1 cellular context compared by ENCODE assay signal in the genomic region with DNA sequence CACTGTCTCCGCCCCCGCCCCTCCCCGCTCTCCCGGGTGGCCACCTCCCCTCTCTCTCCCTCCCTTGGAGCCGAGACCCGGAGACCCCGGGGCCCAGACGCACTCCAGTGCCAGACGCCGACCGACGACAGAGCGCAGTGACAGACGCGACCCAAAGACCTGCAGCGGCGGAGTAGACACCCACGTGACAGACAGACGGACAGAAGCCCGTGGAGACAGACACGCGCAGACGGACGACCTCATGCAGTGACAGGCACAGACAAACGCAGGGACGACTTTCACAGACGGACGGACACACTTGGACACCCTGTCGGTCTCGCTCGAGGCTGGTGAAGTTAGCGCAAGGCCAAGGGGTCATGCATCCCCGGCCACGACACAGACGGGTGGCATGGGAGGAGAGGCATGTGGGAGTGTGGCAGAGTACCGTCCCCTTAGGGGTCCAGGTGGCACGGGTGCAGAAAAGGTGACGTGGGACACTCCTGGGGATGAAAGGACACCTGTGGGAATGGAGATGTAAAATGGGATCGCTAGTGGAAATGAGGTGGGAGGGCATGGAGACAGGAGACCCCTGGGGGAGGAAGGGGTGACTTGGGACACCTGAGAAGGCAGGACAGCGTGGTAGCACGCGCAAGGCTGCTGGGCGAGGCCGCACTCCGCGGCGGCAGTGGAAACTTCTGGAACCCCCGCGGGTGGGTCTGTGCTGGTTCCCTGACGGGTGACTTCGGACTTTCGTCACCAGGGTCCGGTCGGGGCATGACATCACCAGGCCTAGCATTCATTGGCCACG.
TF ChIP-seq lines count a peak whose summit lies in the region.

No MANE protein-coding gene starts in this region.

TF ChIP-seq in HEK293, 187 proteins besides CTCF, POLR2A, EP300 and RAD21 (continued from another document and continues in another):
- TF ChIP-seq REPIN1 (tag by site-specific recombination; IDR thresholded peaks at IDR 0.05; ENCODE audit: low read depth) (peak; percentile 84; the same call in 1 of the 2 replicates), KLF8 (tag by site-specific recombination; IDR thresholded peaks at IDR 0.05) (peak; percentile 34), ZNF112 (tag by site-specific recombination; IDR thresholded peaks at IDR 0.05) (no peak), ZNF10 (tag by site-specific recombination; IDR thresholded peaks at IDR 0.05) (no peak), ZNF48 (tag by site-specific recombination; IDR thresholded peaks at IDR 0.05) (no peak), ZNF391 (tag by site-specific recombination; IDR thresholded peaks at IDR 0.05; ENCODE audit: borderline replicate concordance, low read depth) (no peak), ZNF585B (tag by site-specific recombination; IDR thresholded peaks at IDR 0.05) (no peak), ZNF555 (tag by site-specific recombination; conservative IDR thresholded peaks at IDR 0.05) (no peak), ZFP41 (tag by site-specific recombination; IDR thresholded peaks at IDR 0.05; ENCODE audit: borderline replicate concordance) (0 out of 2 replicates have a peak, but pooled peaks have one; percentile 5), ZNF184 (tag by site-specific recombination; IDR thresholded peaks at IDR 0.05) (0 out of 2 replicates have a peak, but pooled peaks have one; percentile 6), ZNF629 (tag by site-specific recombination; IDR thresholded peaks at IDR 0.05) (peak; percentile 86), ZFHX2 (tag by site-specific recombination; conservative IDR thresholded peaks at IDR 0.05) (peak; percentile 76), EGR2 (tag by site-specific recombination; IDR thresholded peaks at IDR 0.05; ENCODE audit: low read depth) (peak; percentile 57; the same call in 1 of the 2 replicates), ZNF830 (tag by site-specific recombination; IDR thresholded peaks at IDR 0.05; ENCODE audit: low read depth) (no peak), ZNF132 (tag by site-specific recombination; IDR thresholded peaks at IDR 0.05; ENCODE audit: borderline replicate concordance) (no peak), ZNF121 (tag by site-specific recombination; IDR thresholded peaks at IDR 0.05) (no peak), ZNF138 (tag by site-specific recombination; IDR thresholded peaks at IDR 0.05; ENCODE audit: borderline replicate concordance) (no peak), ZBTB21 (tag by site-specific recombination; IDR thresholded peaks at IDR 0.05) (peak; percentile 84), SCRT2 (tag by site-specific recombination; IDR thresholded peaks at IDR 0.05) (peak; percentile 99), ZNF561 (tag by site-specific recombination; IDR thresholded peaks at IDR 0.05; ENCODE audit: borderline replicate concordance) (peak; percentile 34; the same call in 1 of the 2 replicates), ZNF114 (tag by site-specific recombination; IDR thresholded peaks at IDR 0.05) (no peak), GLIS1 (tag by site-specific recombination; IDR thresholded peaks at IDR 0.05) (peak; percentile 60), OVOL3 (tag by site-specific recombination; IDR thresholded peaks at IDR 0.05) (no peak), ZBTB1 (tag by site-specific recombination; IDR thresholded peaks at IDR 0.05) (peak; percentile 84; the same call in 1 of the 2 replicates), ZNF174 (tag by site-specific recombination; IDR thresholded peaks at IDR 0.05) (no peak), ZNF76 (tag by site-specific recombination; IDR thresholded peaks at IDR 0.05; ENCODE audit: borderline replicate concordance, low read depth) (peak; percentile 75), ZNF366 (tag by site-specific recombination; conservative IDR thresholded peaks at IDR 0.05) (peak; percentile 90), ZNF776 (tag by site-specific recombination; IDR thresholded peaks at IDR 0.05; ENCODE audit: borderline replicate concordance) (no peak), ZNF223 (tag by site-specific recombination; IDR thresholded peaks at IDR 0.05) (no peak), ZNF2 (tag by site-specific recombination; IDR thresholded peaks at IDR 0.05) (peak; percentile 95; the same call in 1 of the 2 replicates), ZNF843 (tag by site-specific recombination; IDR thresholded peaks at IDR 0.05) (peak; percentile 49; the same call in 1 of the 2 replicates), ZBTB17 (tag by site-specific recombination; IDR thresholded peaks at IDR 0.05) (peak; percentile 47; the same call in 1 of the 2 replicates), WT1 (tag by site-specific recombination; IDR thresholded peaks at IDR 0.05) (peak; percentile 54), ZNF24 (tag by site-specific recombination; IDR thresholded peaks at IDR 0.05) (peak; percentile 80; the same call in 1 of the 2 replicates), HOXD13 (CRISPR knock-in tag; IDR thresholded peaks at IDR 0.05; ENCODE audit: borderline replicate concordance) (no peak), ZSCAN23 (tag by site-specific recombination; IDR thresholded peaks at IDR 0.05) (peak; percentile 73; the same call in 1 of the 2 replicates), HOXC10 (CRISPR knock-in tag; IDR thresholded peaks at IDR 0.05) (no peak), ZNF133 (tag by site-specific recombination; IDR thresholded peaks at IDR 0.05) (no peak), ZNF623 (tag by site-specific recombination; IDR thresholded peaks at IDR 0.05) (0 out of 2 replicates have a peak, but pooled peaks have one; percentile 18), ZNF433 (tag by site-specific recombination; IDR thresholded peaks at IDR 0.05; ENCODE audit: low read depth) (no peak), ZNF548 (tag by site-specific recombination; IDR thresholded peaks at IDR 0.05) (no peak), ZNF596 (tag by site-specific recombination; IDR thresholded peaks at IDR 0.05) (peak; percentile 3; the same call in 1 of the 2 replicates)
- TF ChIP-seq, protein P1, sequence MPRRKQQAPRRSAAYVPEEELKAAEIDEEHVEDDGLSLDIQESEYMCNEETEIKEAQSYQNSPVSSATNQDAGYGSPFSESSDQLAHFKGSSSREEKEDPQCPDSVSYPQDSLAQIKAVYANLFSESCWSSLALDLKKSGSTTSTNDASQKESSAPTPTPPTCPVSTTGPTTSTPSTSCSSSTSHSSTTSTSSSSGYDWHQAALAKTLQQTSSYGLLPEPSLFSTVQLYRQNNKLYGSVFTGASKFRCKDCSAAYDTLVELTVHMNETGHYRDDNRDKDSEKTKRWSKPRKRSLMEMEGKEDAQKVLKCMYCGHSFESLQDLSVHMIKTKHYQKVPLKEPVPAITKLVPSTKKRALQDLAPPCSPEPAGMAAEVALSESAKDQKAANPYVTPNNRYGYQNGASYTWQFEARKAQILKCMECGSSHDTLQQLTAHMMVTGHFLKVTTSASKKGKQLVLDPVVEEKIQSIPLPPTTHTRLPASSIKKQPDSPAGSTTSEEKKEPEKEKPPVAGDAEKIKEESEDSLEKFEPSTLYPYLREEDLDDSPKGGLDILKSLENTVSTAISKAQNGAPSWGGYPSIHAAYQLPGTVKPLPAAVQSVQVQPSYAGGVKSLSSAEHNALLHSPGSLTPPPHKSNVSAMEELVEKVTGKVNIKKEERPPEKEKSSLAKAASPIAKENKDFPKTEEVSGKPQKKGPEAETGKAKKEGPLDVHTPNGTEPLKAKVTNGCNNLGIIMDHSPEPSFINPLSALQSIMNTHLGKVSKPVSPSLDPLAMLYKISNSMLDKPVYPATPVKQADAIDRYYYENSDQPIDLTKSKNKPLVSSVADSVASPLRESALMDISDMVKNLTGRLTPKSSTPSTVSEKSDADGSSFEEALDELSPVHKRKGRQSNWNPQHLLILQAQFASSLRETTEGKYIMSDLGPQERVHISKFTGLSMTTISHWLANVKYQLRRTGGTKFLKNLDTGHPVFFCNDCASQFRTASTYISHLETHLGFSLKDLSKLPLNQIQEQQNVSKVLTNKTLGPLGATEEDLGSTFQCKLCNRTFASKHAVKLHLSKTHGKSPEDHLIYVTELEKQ (tag by site-specific recombination; IDR thresholded peaks at IDR 0.05; ENCODE audit: borderline replicate concordance): no peak; the same call in none of the 2 replicates
- TF ChIP-seq, protein P2, sequence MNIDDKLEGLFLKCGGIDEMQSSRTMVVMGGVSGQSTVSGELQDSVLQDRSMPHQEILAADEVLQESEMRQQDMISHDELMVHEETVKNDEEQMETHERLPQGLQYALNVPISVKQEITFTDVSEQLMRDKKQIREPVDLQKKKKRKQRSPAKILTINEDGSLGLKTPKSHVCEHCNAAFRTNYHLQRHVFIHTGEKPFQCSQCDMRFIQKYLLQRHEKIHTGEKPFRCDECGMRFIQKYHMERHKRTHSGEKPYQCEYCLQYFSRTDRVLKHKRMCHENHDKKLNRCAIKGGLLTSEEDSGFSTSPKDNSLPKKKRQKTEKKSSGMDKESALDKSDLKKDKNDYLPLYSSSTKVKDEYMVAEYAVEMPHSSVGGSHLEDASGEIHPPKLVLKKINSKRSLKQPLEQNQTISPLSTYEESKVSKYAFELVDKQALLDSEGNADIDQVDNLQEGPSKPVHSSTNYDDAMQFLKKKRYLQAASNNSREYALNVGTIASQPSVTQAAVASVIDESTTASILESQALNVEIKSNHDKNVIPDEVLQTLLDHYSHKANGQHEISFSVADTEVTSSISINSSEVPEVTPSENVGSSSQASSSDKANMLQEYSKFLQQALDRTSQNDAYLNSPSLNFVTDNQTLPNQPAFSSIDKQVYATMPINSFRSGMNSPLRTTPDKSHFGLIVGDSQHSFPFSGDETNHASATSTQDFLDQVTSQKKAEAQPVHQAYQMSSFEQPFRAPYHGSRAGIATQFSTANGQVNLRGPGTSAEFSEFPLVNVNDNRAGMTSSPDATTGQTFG (tag by site-specific recombination; IDR thresholded peaks at IDR 0.05; ENCODE audit: borderline replicate concordance): no peak
- TF ChIP-seq, protein P3, sequence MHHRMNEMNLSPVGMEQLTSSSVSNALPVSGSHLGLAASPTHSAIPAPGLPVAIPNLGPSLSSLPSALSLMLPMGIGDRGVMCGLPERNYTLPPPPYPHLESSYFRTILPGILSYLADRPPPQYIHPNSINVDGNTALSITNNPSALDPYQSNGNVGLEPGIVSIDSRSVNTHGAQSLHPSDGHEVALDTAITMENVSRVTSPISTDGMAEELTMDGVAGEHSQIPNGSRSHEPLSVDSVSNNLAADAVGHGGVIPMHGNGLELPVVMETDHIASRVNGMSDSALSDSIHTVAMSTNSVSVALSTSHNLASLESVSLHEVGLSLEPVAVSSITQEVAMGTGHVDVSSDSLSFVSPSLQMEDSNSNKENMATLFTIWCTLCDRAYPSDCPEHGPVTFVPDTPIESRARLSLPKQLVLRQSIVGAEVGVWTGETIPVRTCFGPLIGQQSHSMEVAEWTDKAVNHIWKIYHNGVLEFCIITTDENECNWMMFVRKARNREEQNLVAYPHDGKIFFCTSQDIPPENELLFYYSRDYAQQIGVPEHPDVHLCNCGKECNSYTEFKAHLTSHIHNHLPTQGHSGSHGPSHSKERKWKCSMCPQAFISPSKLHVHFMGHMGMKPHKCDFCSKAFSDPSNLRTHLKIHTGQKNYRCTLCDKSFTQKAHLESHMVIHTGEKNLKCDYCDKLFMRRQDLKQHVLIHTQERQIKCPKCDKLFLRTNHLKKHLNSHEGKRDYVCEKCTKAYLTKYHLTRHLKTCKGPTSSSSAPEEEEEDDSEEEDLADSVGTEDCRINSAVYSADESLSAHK (tag by site-specific recombination; IDR thresholded peaks at IDR 0.05): peak; percentile 34; the same call in 1 of the 2 replicates
- TF ChIP-seq, protein P4, sequence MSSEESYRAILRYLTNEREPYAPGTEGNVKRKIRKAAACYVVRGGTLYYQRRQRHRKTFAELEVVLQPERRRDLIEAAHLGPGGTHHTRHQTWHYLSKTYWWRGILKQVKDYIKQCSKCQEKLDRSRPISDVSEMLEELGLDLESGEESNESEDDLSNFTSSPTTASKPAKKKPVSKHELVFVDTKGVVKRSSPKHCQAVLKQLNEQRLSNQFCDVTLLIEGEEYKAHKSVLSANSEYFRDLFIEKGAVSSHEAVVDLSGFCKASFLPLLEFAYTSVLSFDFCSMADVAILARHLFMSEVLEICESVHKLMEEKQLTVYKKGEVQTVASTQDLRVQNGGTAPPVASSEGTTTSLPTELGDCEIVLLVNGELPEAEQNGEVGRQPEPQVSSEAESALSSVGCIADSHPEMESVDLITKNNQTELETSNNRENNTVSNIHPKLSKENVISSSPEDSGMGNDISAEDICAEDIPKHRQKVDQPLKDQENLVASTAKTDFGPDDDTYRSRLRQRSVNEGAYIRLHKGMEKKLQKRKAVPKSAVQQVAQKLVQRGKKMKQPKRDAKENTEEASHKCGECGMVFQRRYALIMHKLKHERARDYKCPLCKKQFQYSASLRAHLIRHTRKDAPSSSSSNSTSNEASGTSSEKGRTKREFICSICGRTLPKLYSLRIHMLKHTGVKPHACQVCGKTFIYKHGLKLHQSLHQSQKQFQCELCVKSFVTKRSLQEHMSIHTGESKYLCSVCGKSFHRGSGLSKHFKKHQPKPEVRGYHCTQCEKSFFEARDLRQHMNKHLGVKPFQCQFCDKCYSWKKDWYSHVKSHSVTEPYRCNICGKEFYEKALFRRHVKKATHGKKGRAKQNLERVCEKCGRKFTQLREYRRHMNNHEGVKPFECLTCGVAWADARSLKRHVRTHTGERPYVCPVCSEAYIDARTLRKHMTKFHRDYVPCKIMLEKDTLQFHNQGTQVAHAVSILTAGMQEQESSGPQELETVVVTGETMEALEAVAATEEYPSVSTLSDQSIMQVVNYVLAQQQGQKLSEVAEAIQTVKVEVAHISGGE (tag by site-specific recombination; conservative IDR thresholded peaks at IDR 0.05; ENCODE audit: low read depth): peak; percentile 89
- TF ChIP-seq, protein P5, sequence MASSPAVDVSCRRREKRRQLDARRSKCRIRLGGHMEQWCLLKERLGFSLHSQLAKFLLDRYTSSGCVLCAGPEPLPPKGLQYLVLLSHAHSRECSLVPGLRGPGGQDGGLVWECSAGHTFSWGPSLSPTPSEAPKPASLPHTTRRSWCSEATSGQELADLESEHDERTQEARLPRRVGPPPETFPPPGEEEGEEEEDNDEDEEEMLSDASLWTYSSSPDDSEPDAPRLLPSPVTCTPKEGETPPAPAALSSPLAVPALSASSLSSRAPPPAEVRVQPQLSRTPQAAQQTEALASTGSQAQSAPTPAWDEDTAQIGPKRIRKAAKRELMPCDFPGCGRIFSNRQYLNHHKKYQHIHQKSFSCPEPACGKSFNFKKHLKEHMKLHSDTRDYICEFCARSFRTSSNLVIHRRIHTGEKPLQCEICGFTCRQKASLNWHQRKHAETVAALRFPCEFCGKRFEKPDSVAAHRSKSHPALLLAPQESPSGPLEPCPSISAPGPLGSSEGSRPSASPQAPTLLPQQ (tag by site-specific recombination; IDR thresholded peaks at IDR 0.05): peak; percentile 72
- TF ChIP-seq, protein P6, sequence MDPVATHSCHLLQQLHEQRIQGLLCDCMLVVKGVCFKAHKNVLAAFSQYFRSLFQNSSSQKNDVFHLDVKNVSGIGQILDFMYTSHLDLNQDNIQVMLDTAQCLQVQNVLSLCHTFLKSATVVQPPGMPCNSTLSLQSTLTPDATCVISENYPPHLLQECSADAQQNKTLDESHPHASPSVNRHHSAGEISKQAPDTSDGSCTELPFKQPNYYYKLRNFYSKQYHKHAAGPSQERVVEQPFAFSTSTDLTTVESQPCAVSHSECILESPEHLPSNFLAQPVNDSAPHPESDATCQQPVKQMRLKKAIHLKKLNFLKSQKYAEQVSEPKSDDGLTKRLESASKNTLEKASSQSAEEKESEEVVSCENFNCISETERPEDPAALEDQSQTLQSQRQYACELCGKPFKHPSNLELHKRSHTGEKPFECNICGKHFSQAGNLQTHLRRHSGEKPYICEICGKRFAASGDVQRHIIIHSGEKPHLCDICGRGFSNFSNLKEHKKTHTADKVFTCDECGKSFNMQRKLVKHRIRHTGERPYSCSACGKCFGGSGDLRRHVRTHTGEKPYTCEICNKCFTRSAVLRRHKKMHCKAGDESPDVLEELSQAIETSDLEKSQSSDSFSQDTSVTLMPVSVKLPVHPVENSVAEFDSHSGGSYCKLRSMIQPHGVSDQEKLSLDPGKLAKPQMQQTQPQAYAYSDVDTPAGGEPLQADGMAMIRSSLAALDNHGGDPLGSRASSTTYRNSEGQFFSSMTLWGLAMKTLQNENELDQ (tag by site-specific recombination; IDR thresholded peaks at IDR 0.05; ENCODE audit: low read depth): no peak
